Comparison of ENCODE assay signal across 8 cellular contexts in the genomic region with DNA sequence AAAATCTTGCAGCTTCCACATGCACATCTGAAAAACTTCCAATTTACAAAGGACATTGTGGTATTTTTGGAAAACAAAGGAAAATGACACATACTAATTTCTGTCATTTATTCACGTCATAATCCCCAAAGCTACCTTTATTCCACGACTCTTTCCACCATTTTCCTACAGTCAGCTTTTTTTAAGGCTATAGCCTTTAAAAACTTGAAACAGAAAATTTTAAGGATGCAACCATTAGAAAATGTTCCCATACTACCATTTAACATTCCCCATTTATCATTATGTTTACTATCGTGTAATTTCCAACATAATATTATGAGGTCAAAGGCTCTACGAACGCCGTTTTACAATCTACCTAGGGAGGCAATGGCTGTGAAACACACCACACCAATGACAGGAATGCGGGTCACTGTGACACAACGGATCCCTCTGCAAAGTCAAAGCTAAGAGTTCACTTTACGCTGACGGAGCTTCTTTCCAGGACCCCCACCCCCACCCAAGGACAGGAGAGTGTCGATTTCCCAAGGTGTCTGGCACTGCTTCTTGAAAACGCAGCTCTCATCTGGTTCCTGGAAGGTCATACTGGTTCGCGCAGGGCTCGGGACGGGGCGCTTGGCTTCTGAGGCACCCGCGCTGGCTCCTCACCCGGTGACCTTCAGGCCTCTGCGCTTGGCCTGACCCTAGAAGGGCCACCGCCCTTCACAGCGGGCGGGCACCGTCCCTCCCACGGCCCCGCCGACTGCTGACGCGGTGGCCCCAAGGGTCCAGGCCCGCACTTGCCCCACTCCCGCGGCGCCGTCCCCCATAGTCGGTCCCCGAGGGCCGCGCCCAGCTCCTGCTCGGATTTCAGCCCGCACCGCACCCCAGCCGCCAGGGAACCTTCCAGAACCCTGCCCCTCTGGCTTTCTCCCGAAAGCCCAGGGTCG. TPM values are rescaled to one million over a fixed set of nuclear protein-coding genes. Genes with fewer than 3 reads are reported as not detected.
A peak's percentile ranks its signal among the peaks of the same experiment; 100 is the strongest.
DNase-seq lines count a peak whose midpoint lies in the region; ATAC-seq and TF ChIP-seq lines count a peak whose summit lies in the region.

No MANE protein-coding gene starts in this region.

- peaks cover 0 to 12% of the 10 kb centered on the region in 2 donors for H3K27me3 Mint-ChIP-seq in CD8-positive, alpha-beta memory T cell

- POLR2A ChIA-PET in CD8-positive, alpha-beta memory T cell (lab: Charles Lee), result interaction anchor here (0.6 to 1.2 kb wide), 7 partner anchors 9 to 475 kb away, joined by 3 to 6 read pairs (median 3); a partner anchor contains a TSS

- peak overlapping the region in 6 of 8 donors; percentile 37 to 98 (median 72) for H3K27ac Mint-ChIP-seq in CD8-positive, alpha-beta memory T cell

- no peaks in the 10 kb centered on the region for H3K27me3 ChIP-seq in CD8-positive, alpha-beta memory T cell (ENCODE audit: insufficient read depth, low read length, poor library complexity, severe bottlenecking)
- H3K27me3 ChIP-seq in right atrium auricular region, result no peaks in the 10 kb centered on the region
- H3K27me3 ChIP-seq in rectal smooth muscle tissue (ENCODE audit: control insufficient read depth, insufficient read depth, low read length), result no peaks in the 10 kb centered on the region

- peaks cover 0 to 3% (median 0%) of the 10 kb centered on the region in 5 donors for H3K9me3 Mint-ChIP-seq in CD8-positive, alpha-beta memory T cell

- peaks cover 10% of the 10 kb centered on the region for H3K4me1 ChIP-seq in CD8-positive, alpha-beta memory T cell (ENCODE audit: insufficient read depth, low read length)
- H3K4me1 ChIP-seq in right atrium auricular region (peaks cover 0 to 8% of the 10 kb centered on the region in 2 donors), rectal smooth muscle tissue (ENCODE audit: control insufficient read depth, insufficient read depth, low read length) (peaks cover 8% of the 10 kb centered on the region)

- no peak for TF ChIP-seq CTCF in right atrium auricular region (IDR thresholded peaks at IDR 0.05)

- peak overlapping the region; percentile 61 for H3K4me3 ChIP-seq in CD8-positive, alpha-beta memory T cell (ENCODE audit: low read length)
- peak overlapping the region; percentile 56 to 63 for H3K4me3 ChIP-seq in right atrium auricular region
- peak overlapping the region; percentile 70 for H3K4me3 ChIP-seq in rectal smooth muscle tissue (ENCODE audit: low read length)

- peak overlapping the region; percentile 78 for H3K27ac ChIP-seq in CD8-positive, alpha-beta memory T cell (ENCODE audit: low read depth, low read length)
- H3K27ac ChIP-seq in right atrium auricular region (peak overlapping the region; percentile 87 to 96), rectal smooth muscle tissue (ENCODE audit: low read depth, low read length) (peak overlapping the region; percentile 85)

- peak overlapping the region; percentile 64 to 93 (median 85) for H3K4me3 Mint-ChIP-seq in CD8-positive, alpha-beta memory T cell

- ATAC-seq in GM19467 (IDR thresholded peaks at IDR 0.05; ENCODE audit: unreplicated experiment), result peak; percentile 28

- H3K9me3 ChIP-seq in CD8-positive, alpha-beta memory T cell (ENCODE audit: low read length), result no peaks in the 10 kb centered on the region
- H3K9me3 ChIP-seq in right atrium auricular region, result no peaks in the 10 kb centered on the region

- DNase-seq in CD8-positive, alpha-beta memory T cell, result no peak
- DNase-seq in HT-29 (ENCODE audit: low spot score) (peak; percentile 46), amniotic epithelial cell (ENCODE audit: low read depth) (peak; percentile 6), right atrium auricular region (ENCODE audit: low spot score) (peak; percentile 76), hippocampal formation (lab: John Stamatoyannopoulos, UW) (no peak), middle frontal gyrus (ENCODE audit: extremely low spot score, low spot score) (no peak)

- no peaks in the 10 kb centered on the region for H3K36me3 ChIP-seq in CD8-positive, alpha-beta memory T cell (ENCODE audit: insufficient read depth, low read length)
- no peaks in the 10 kb centered on the region for H3K36me3 ChIP-seq in right atrium auricular region
- H3K36me3 ChIP-seq in rectal smooth muscle tissue (ENCODE audit: control insufficient read depth, insufficient read depth, low read length), result no peaks in the 10 kb centered on the region

- CTCF ChIA-PET in CD8-positive, alpha-beta memory T cell (lab: Charles Lee), result interaction anchor here (1.0 to 1.5 kb wide), 3 partner anchors 9 to 102 kb away, joined by 3 to 5 read pairs (median 3); no protein-coding TSS in a partner anchor

- H3K4me1 Mint-ChIP-seq in CD8-positive, alpha-beta memory T cell, result peaks cover 9 to 14% (median 13%) of the 10 kb centered on the region in 3 donors

- peaks cover 0 to under 1% (median 0%) of the 10 kb centered on the region in 3 donors for H3K36me3 Mint-ChIP-seq in CD8-positive, alpha-beta memory T cell

- H3K9ac ChIP-seq in rectal smooth muscle tissue (ENCODE audit: low read length), result peak overlapping the region; percentile 83

RNA-seq across cellular contexts. Expression of a gene that starts 50.6 kb away (rescaled TPM):
- 10 to 100 TPM; 58.8 to 59.0 TPM for total RNA-seq in CD8-positive, alpha-beta memory T cell
- not detected for polyA plus RNA-seq in CD8-positive, alpha-beta memory T cell
- total RNA-seq in HT-29 (2014; rRNA removed; shearing (Covaris generic)), result 104 and 105 TPM in 2 replicates
- total RNA-seq in right atrium auricular region, result 10 to 100 TPM; 12.6 to 27.6 TPM

Comparison
In these comparisons a context has a peak if more than half of its experiments do, and no peak if none do; other contexts are left out.
1. DNase-seq: peak in HT-29 (single experiment), amniotic epithelial cell (single experiment) and right atrium auricular region (single experiment); none in CD8-positive, alpha-beta memory T cell (0 of 5), hippocampal formation (0 of 2) and middle frontal gyrus (single experiment).
2. Peak in every context shown above with its lines, with median percentiles within 50 percentile points of each other: H3K27ac ChIP-seq and H3K4me3 ChIP-seq.